ENCODE assay signal across 1 cellular context in the genomic region with DNA sequence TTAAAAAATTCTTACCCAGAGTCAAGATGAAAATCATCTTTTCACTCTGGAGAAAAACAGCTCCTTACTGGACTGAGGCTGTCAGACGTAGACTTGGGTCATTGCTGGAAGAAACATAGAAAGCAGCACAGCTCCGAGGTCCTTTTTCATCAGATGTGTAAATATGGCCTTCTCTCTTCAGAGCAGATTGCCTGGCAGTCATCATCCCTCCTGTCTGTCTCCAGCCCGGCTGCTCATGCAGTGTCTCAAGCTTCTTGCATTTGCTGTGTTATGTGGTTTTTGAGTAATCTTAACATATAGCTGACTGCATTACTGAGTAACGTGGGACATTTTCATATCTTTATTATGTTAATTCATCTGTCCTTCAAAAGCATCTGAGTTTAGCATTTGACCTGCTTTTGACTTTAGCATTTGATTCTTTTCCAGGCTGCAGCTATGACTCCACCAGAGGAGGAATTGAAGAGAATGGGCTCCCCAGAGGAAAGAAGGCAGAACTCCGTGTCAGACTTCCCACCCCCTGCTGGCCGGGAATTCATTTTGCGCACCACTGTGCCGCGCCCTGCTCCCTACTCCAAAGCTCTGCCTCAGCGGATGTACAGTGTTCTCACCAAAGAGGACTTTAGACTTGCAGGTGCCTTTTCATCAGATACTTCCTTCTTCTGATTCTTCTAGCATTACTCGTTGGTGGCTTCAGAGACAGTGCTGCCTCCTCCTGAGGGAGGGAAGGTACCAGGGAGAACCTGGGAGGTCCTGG.
TF ChIP-seq lines count a peak whose summit lies in the region.

No MANE protein-coding gene starts in this region.

TF ChIP-seq in HCT116, 20 proteins besides CTCF, POLR2A, EP300 and RAD21:
- TF ChIP-seq, protein P1, sequence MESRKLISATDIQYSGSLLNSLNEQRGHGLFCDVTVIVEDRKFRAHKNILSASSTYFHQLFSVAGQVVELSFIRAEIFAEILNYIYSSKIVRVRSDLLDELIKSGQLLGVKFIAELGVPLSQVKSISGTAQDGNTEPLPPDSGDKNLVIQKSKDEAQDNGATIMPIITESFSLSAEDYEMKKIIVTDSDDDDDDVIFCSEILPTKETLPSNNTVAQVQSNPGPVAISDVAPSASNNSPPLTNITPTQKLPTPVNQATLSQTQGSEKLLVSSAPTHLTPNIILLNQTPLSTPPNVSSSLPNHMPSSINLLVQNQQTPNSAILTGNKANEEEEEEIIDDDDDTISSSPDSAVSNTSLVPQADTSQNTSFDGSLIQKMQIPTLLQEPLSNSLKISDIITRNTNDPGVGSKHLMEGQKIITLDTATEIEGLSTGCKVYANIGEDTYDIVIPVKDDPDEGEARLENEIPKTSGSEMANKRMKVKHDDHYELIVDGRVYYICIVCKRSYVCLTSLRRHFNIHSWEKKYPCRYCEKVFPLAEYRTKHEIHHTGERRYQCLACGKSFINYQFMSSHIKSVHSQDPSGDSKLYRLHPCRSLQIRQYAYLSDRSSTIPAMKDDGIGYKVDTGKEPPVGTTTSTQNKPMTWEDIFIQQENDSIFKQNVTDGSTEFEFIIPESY (IDR thresholded peaks at IDR 0.05; ENCODE audit: extremely low read depth, insufficient replicate concordance, low read length) = no peak
- TF ChIP-seq YY1 (IDR thresholded peaks at IDR 0.05; ENCODE audit: extremely low read depth, insufficient replicate concordance, low read depth, low read length) (no peak), JUND (IDR thresholded peaks at IDR 0.05) (no peak), ELF1 (IDR thresholded peaks at IDR 0.05; ENCODE audit: borderline replicate concordance, low read depth) (no peak), EZH2phosphoT487 (IDR thresholded peaks at IDR 0.05; ENCODE audit: borderline replicate concordance) (no peak), POLR2AphosphoS5 (IDR thresholded peaks at IDR 0.05; ENCODE audit: low read depth, low read length) (no peak), ZFX (IDR thresholded peaks at IDR 0.05) (no peak), ZNF274 (IDR thresholded peaks at IDR 0.05; ENCODE audit: low read depth, low read length) (no peak), CBX3 (IDR thresholded peaks at IDR 0.05; ENCODE audit: low read depth) (no peak), EZH2 (IDR thresholded peaks at IDR 0.05) (no peak), FOSL1 (IDR thresholded peaks at IDR 0.05; ENCODE audit: low read depth) (no peak), EGR1 (IDR thresholded peaks at IDR 0.05; ENCODE audit: low read depth) (no peak), CEBPB (IDR thresholded peaks at IDR 0.05; ENCODE audit: low read depth) (no peak), TCF7L2 (IDR thresholded peaks at IDR 0.05; ENCODE audit: borderline replicate concordance, extremely low read depth, insufficient read depth, insufficient read length) (no peak)
- TF ChIP-seq, protein P2, sequence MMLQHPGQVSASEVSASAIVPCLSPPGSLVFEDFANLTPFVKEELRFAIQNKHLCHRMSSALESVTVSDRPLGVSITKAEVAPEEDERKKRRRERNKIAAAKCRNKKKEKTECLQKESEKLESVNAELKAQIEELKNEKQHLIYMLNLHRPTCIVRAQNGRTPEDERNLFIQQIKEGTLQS (IDR thresholded peaks at IDR 0.05) = no peak
- TF ChIP-seq, protein P3, sequence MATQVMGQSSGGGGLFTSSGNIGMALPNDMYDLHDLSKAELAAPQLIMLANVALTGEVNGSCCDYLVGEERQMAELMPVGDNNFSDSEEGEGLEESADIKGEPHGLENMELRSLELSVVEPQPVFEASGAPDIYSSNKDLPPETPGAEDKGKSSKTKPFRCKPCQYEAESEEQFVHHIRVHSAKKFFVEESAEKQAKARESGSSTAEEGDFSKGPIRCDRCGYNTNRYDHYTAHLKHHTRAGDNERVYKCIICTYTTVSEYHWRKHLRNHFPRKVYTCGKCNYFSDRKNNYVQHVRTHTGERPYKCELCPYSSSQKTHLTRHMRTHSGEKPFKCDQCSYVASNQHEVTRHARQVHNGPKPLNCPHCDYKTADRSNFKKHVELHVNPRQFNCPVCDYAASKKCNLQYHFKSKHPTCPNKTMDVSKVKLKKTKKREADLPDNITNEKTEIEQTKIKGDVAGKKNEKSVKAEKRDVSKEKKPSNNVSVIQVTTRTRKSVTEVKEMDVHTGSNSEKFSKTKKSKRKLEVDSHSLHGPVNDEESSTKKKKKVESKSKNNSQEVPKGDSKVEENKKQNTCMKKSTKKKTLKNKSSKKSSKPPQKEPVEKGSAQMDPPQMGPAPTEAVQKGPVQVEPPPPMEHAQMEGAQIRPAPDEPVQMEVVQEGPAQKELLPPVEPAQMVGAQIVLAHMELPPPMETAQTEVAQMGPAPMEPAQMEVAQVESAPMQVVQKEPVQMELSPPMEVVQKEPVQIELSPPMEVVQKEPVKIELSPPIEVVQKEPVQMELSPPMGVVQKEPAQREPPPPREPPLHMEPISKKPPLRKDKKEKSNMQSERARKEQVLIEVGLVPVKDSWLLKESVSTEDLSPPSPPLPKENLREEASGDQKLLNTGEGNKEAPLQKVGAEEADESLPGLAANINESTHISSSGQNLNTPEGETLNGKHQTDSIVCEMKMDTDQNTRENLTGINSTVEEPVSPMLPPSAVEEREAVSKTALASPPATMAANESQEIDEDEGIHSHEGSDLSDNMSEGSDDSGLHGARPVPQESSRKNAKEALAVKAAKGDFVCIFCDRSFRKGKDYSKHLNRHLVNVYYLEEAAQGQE (IDR thresholded peaks at IDR 0.05; ENCODE audit: low read depth) = no peak
